Comparison of ENCODE assay signal across 10 cellular contexts in genomic region chr11:46363455-46363920, GRCh38. TPM values are rescaled to one million over a fixed set of nuclear protein-coding genes. Genes with fewer than 3 reads are reported as not detected.
DNase-seq lines count a peak whose midpoint lies in the region; ATAC-seq, FAIRE-seq and TF ChIP-seq lines count a peak whose summit lies in the region.
"Had no signal": no experiment of that assay in that cellular context is flagged by ENCODE, and none has a peak within 500 bp of the region (broad histone marks: within the 10 kb centered on the region; RNA-seq: fewer than 3 reads in every experiment).

No MANE protein-coding gene starts in this region.

- peak; percentile 58 for FAIRE-seq in RCC 7860 (lab: Jason Lieb, UNC)

- H3K14ac ChIP-seq in neuronal stem cell (ENCODE audit: low read length): no peak overlapping the region

- H2AK5ac ChIP-seq in neuronal stem cell (ENCODE audit: low read depth, low read length): peak overlapping the region; percentile 40

- no peak overlapping the region for H3K9ac ChIP-seq in neuronal stem cell (ENCODE audit: low read depth, low read length, poor library complexity)

- WGBS in esophagus squamous epithelium, 2 donors: 40% methylated on average over 1 of the region's 20 CpGs; no CpG with 5 or more reads in 1 of the 2 donors
- WGBS in neuronal stem cell (ENCODE audit: extremely low coverage in 2 of 2, insufficient read length in 2 of 2, insufficient replicate concordance in 1 of 2), 2 donors: no CpG with 5 or more reads among the region's 20 CpGs

- peak overlapping the region; percentile 72 for H3K18ac ChIP-seq in neuronal stem cell (ENCODE audit: low read length)

- no peak overlapping the region for H2BK12ac ChIP-seq in neuronal stem cell (ENCODE audit: low read length)

- H3K36me3 ChIP-seq in esophagus squamous epithelium (peaks cover 0 to 30% (median 0%) of the 10 kb centered on the region in 3 donors), neuronal stem cell (replicated peaks in 1 of 2; ENCODE audit: control insufficient read depth in 2 of 2, insufficient read depth in 2 of 2, low read length in 2 of 2) (peaks cover 2 to 9% of the 10 kb centered on the region in 2 donors)
- H3K36me3 ChIP-seq: thoracic aorta had no signal

- H3K27ac ChIP-seq in C4-2B (peak overlapping the region; percentile 24), esophagus squamous epithelium (peak overlapping the region; percentile 69 to 85 (median 84)), neuronal stem cell (replicated peaks; ENCODE audit: low read length) (no peak overlapping the region)

- H3K79me1 ChIP-seq in neuronal stem cell (ENCODE audit: low read depth, low read length): peaks cover 16% of the 10 kb centered on the region

- peaks cover 0 to 28% (median 2%) of the 10 kb centered on the region in 3 donors for H3K36me3 Mint-ChIP-seq in naive thymus-derived CD8-positive, alpha-beta T cell

- H2BK5ac ChIP-seq in neuronal stem cell (ENCODE audit: low read length): peak overlapping the region; percentile 9

- peaks cover 35 to 68% (median 41%) of the 10 kb centered on the region in 3 donors for H3K4me1 ChIP-seq in esophagus squamous epithelium
- H3K4me1 ChIP-seq in neuronal stem cell (ENCODE audit: control insufficient read depth in 2 of 2, insufficient read depth in 1 of 2, low read depth in 1 of 2, low read length in 2 of 2): peaks cover 31 to 37% of the 10 kb centered on the region in 2 donors

- H2BK120ac ChIP-seq in neuronal stem cell (ENCODE audit: low read depth, low read length): no peak overlapping the region

- no peak overlapping the region for H3K23ac ChIP-seq in neuronal stem cell (ENCODE audit: low read depth, low read length, poor library complexity)

- peak overlapping the region in 1 of 4 donors; percentile 59 for H3K4me3 ChIP-seq in esophagus squamous epithelium
- no peak overlapping the region for H3K4me3 ChIP-seq in neuronal stem cell (ENCODE audit: low read length in 2 of 2)
- H3K4me3 ChIP-seq: thoracic aorta had no signal

- H3K9me3 ChIP-seq in esophagus squamous epithelium: no peaks in the 10 kb centered on the region
- H3K9me3 ChIP-seq in neuronal stem cell (replicated peaks in 1 of 2; ENCODE audit: control insufficient read depth in 2 of 2, insufficient read depth in 1 of 2, low read depth in 1 of 2, low read length in 2 of 2): no peaks in the 10 kb centered on the region
- H3K9me3 ChIP-seq: thoracic aorta had no signal

- intact Hi-C loops in esophagus squamous epithelium (cut with DNase I): no loop called here

- no peaks in the 10 kb centered on the region for H3K9me3 Mint-ChIP-seq in naive thymus-derived CD8-positive, alpha-beta T cell

- TF ChIP-seq POLR2A in esophagus squamous epithelium (IDR thresholded peaks at IDR 0.05): no peak

- H2BK15ac ChIP-seq in neuronal stem cell (ENCODE audit: low read length): no peak overlapping the region

- H3K27ac Mint-ChIP-seq in naive thymus-derived CD8-positive, alpha-beta T cell: peak overlapping the region in 5 of 10 donors; percentile 40 to 96 (median 71)

- no peak overlapping the region for H4K91ac ChIP-seq in neuronal stem cell (ENCODE audit: low read depth, low read length, poor library complexity)

- POLR2A ChIA-PET in naive thymus-derived CD8-positive, alpha-beta T cell (lab: Charles Lee): interaction anchor here (0.6 to 13.5 kb wide), 5 partner anchors 9 to 123 kb away, joined by 3 to 287 read pairs (median 3); partner anchors contain the start of gene DGKZ

- H3K4me1 Mint-ChIP-seq in naive thymus-derived CD8-positive, alpha-beta T cell: peaks cover 25 to 78% (median 64%) of the 10 kb centered on the region in 4 donors

- no peak overlapping the region for H3K4ac ChIP-seq in neuronal stem cell (ENCODE audit: low read length)

- H3K27me3 ChIP-seq in esophagus squamous epithelium (no peaks in the 10 kb centered on the region), neuronal stem cell (ENCODE audit: control insufficient read depth in 3 of 3, insufficient read depth in 3 of 3, low read depth in 1 of 3, low read length in 3 of 3) (no peaks in the 10 kb centered on the region)

- no peak overlapping the region for H2AFZ ChIP-seq in neuronal stem cell (ENCODE audit: low read length)

- TF ChIP-seq CTCF in C4-2B (conservative IDR thresholded peaks at IDR 0.05) (no peak), esophagus squamous epithelium (IDR thresholded peaks at IDR 0.05) (no peak)

- H3K4me2 ChIP-seq in neuronal stem cell (ENCODE audit: insufficient read depth, low read length, poor library complexity, severe bottlenecking): no peak overlapping the region

- ATAC-seq in naive thymus-derived CD8-positive, alpha-beta T cell: no peak

- H4K8ac ChIP-seq in neuronal stem cell (ENCODE audit: low read depth, low read length): no peak overlapping the region

- H3K27me3 Mint-ChIP-seq in naive thymus-derived CD8-positive, alpha-beta T cell: no peaks in the 10 kb centered on the region

- DNase-seq in RCC 7860 (ENCODE audit: low spot score): peak; percentile 90
- DNase-seq in esophagus squamous epithelium (lab: John Stamatoyannopoulos, UW): no peak
- DNase-seq in neuronal stem cell (ENCODE audit: low spot score): no peak
- DNase-seq in activated CD4-positive, alpha-beta T cell treated with anti-CD3 and anti-CD28 coated beads for 1 hour: no peak
- no peak for DNase-seq in cerebellar nuclear complex (lab: John Stamatoyannopoulos, UW)
- DNase-seq in ureter (ENCODE audit: low spot score): no peak
- no peak for DNase-seq in naive thymus-derived CD8-positive, alpha-beta T cell
- DNase-seq: activated CD4-positive, alpha-beta T cell treated with anti-CD3 and anti-CD28 coated beads for 48 hours had no signal

- H3K4me3 Mint-ChIP-seq in naive thymus-derived CD8-positive, alpha-beta T cell: peak overlapping the region in 1 of 10 donors; percentile 26

RNA-seq across cellular contexts. Expression of gene DGKZ, which starts 16.2 kb away (rescaled TPM):
- total RNA-seq in esophagus squamous epithelium: 10 to 100 TPM; 38.5 to 53.1 (median 45.7) TPM
- 33.3 TPM for polyA plus RNA-seq in neuronal stem cell (2013, experiment 1 of 2)
- 32.3 TPM for polyA plus RNA-seq in neuronal stem cell (2013, experiment 2 of 2)
- 76.3 TPM for total RNA-seq in ureter
- total RNA-seq in naive thymus-derived CD8-positive, alpha-beta T cell: 100 to 1,000 TPM; 234 to 243 TPM
- 10 to 100 TPM; 47.1 to 71.0 (median 52.5) TPM for polyA plus RNA-seq in naive thymus-derived CD8-positive, alpha-beta T cell

RNA-seq across cellular contexts. Expression of gene MDK, which starts 18.0 kb away (rescaled TPM):
- total RNA-seq in esophagus squamous epithelium (10 to 100 TPM in 3 of 4 donors, 1 to 10 TPM in 1; 5.4 to 62.6 (median 22.5) TPM), ureter (105 TPM)
- 1,851 TPM for polyA plus RNA-seq in neuronal stem cell (2013, experiment 1 of 2)
- 1,853 TPM for polyA plus RNA-seq in neuronal stem cell (2013, experiment 2 of 2)
- total RNA-seq in naive thymus-derived CD8-positive, alpha-beta T cell: 1 to 10 TPM; 7.2 to 8.0 TPM
- polyA plus RNA-seq in naive thymus-derived CD8-positive, alpha-beta T cell: under 1 TPM in 1 of 3 donors, not detected in 2; 0.52 TPM

RNA-seq across cellular contexts. Expression of gene CHRM4, which starts 28.1 kb away (rescaled TPM):
- not detected for total RNA-seq in esophagus squamous epithelium
- polyA plus RNA-seq in neuronal stem cell (2013, experiment 1 of 2): 0.10 TPM
- 0.15 TPM for polyA plus RNA-seq in neuronal stem cell (2013, experiment 2 of 2)
- total RNA-seq in ureter: not detected
- total RNA-seq in naive thymus-derived CD8-positive, alpha-beta T cell: under 1 TPM; 0.25 to 0.73 TPM
- polyA plus RNA-seq in naive thymus-derived CD8-positive, alpha-beta T cell: under 1 TPM in 2 of 3 donors, not detected in 1; 0.16 to 0.18 TPM
